ENCODE assay signal across 8 cellular contexts in genomic region chr6:34154668-34155447, GRCh38. TPM values are rescaled to one million over a fixed set of nuclear protein-coding genes. Genes with fewer than 3 reads are reported as not detected.
A peak's percentile ranks its signal among the peaks of the same experiment; 100 is the strongest.
DNase-seq lines count a peak whose midpoint lies in the region; FAIRE-seq and TF ChIP-seq lines count a peak whose summit lies in the region.

No MANE protein-coding gene starts in this region.

- no peak overlapping the region for H3K27ac Mint-ChIP-seq in Caco-2 (ENCODE audit: unreplicated experiment)

- H3K36me3 Mint-ChIP-seq in Caco-2 (ENCODE audit: insufficient read depth, unreplicated experiment), result peaks cover 6% of the 10 kb centered on the region

- H3K9me3 ChIP-seq in Caco-2 (peaks cover 6% of the 10 kb centered on the region), adipocyte (ENCODE audit: control insufficient read depth, low read length) (peaks cover 18% of the 10 kb centered on the region), small intestine (ENCODE audit: control insufficient read depth, low read depth) (no peaks in the 10 kb centered on the region)

- peaks cover 13% of the 10 kb centered on the region for H3K27me3 Mint-ChIP-seq in Caco-2 (ENCODE audit: insufficient read depth, unreplicated experiment)

- CTCF ChIA-PET in Caco-2 (lab: Charles Lee), result interaction anchor here (1.1 to 5.9 kb wide), 2 partner anchors 28 to 100 kb away, joined by 3 to 39 read pairs; no protein-coding TSS in a partner anchor

- H3K4me3 Mint-ChIP-seq in Caco-2 (ENCODE audit: unreplicated experiment), result peak overlapping the region; percentile 55

- H3K4me1 ChIP-seq in Caco-2 (peaks cover 4% of the 10 kb centered on the region; the same call in 1 of the 2 replicates), adipocyte (ENCODE audit: control insufficient read depth, insufficient read depth, low read length) (peaks cover 3% of the 10 kb centered on the region), small intestine (ENCODE audit: control insufficient read depth in 2 of 2, insufficient read depth in 1 of 2, low read depth in 1 of 2, low read length in 1 of 2) (no peaks in the 10 kb centered on the region)

- H3K27ac ChIP-seq in small intestine (ENCODE audit: low read depth in 1 of 2, low read length in 1 of 2), result no peak overlapping the region

- H3K4me1 Mint-ChIP-seq in Caco-2 (ENCODE audit: low read depth, unreplicated experiment), result no peaks in the 10 kb centered on the region

- FAIRE-seq in HTR-8/SVneo (lab: Jason Lieb, UNC) (peak; percentile 58), small intestine (lab: Jason Lieb, UNC) (no peak)

- H3K27me3 ChIP-seq in Caco-2 (replicated peaks; ENCODE audit: control insufficient read depth, insufficient read depth, low read length) (peaks cover 2% of the 10 kb centered on the region; the same call in 1 of the 2 replicates), adipocyte (replicated peaks; ENCODE audit: control insufficient read depth, insufficient read depth, low read length) (peaks cover 54% of the 10 kb centered on the region), small intestine (ENCODE audit: control insufficient read depth in 2 of 2, insufficient read depth in 2 of 2, low read length in 2 of 2) (peaks cover 0 to 15% of the 10 kb centered on the region in 2 donors)

- H3K9ac ChIP-seq in adipocyte (ENCODE audit: low read length), result no peak overlapping the region

- DNase-seq in Caco-2 (peak; percentile 55 to 81), HTR-8/SVneo (ENCODE audit: insufficient read length, low spot score) (peak; percentile 83), T follicular helper cell (ENCODE audit: low read depth) (peak; percentile 48), adipocyte (ENCODE audit: low read depth) (peak; percentile 79), hepatic stellate cell (ENCODE audit: low spot score) (peak; percentile 90), small intestine (peak; percentile 18), GF-D8 (lab: John Stamatoyannopoulos, UW) (no peak), OCI-M2 (lab: John Stamatoyannopoulos, UW; ENCODE audit: unreplicated experiment) (no peak)

- no TSS peak for BruUV-seq in Caco-2 (replicated peaks; lab: Mats Ljungman, UMichigan)

- POLR2A ChIA-PET in Caco-2 (lab: Charles Lee), result interaction anchor here (0.7 kb wide), 1 partner anchor 71 kb away, joined by 5 read pairs; no protein-coding TSS in a partner anchor

- intact Hi-C loops in Caco-2 (cut with micrococcal nuclease; ENCODE audit: unreplicated experiment), result loop anchor here (1.0 to 10.0 kb wide), 2 partner anchors 100 to 170 kb away; no protein-coding TSS in a partner anchor

- no peak overlapping the region for H3K4me3 ChIP-seq in Caco-2 (ENCODE audit: low read depth, low read length)
- no peak overlapping the region for H3K4me3 ChIP-seq in adipocyte (ENCODE audit: low read length)
- H3K4me3 ChIP-seq in small intestine (ENCODE audit: low read depth in 1 of 2, low read length in 2 of 2), result peak overlapping the region in 1 of 2 donors; percentile 17

- WGBS in small intestine, 3 donors, result 6 to 9% (median 8%) methylated on average over 51 to 61 of the region's 61 CpGs

- H3K36me3 ChIP-seq in Caco-2 (ENCODE audit: control insufficient read depth, insufficient read depth, low read length), result no peaks in the 10 kb centered on the region
- H3K36me3 ChIP-seq in adipocyte (ENCODE audit: control insufficient read depth, insufficient read depth, low read length, severe bottlenecking), result no peaks in the 10 kb centered on the region
- H3K36me3 ChIP-seq in small intestine (ENCODE audit: control insufficient read depth in 2 of 2, insufficient read depth in 2 of 2, low read length in 2 of 2), result no peaks in the 10 kb centered on the region

- H3K9me3 Mint-ChIP-seq in Caco-2 (ENCODE audit: unreplicated experiment), result no peaks in the 10 kb centered on the region

- peak; percentile 77 to 92 for TF ChIP-seq CTCF in Caco-2 (IDR thresholded peaks at IDR 0.05; ENCODE audit: insufficient read depth in 1 of 2, low read depth in 1 of 2, low read length in 1 of 2, severe bottlenecking in 1 of 2, unreplicated experiment in 1 of 2)

RNA-seq across cellular contexts. Expression of gene GRM4, which starts 9.0 kb away (rescaled TPM):
- total RNA-seq in Caco-2 (2022), result 0.09 TPM in 1 of 2 replicates, not detected in the other
- under 1 TPM in 1 of 3 donors, not detected in 2; 0.09 TPM for polyA plus RNA-seq in small intestine

Comparison
In these comparisons a context has a peak if more than half of its experiments do, and no peak if none do; other contexts are left out.
1. DNase-seq: peak in Caco-2 (2 of 2), HTR-8/SVneo (single experiment), T follicular helper cell (single experiment), adipocyte (single experiment), hepatic stellate cell (single experiment) and small intestine (single experiment); none in GF-D8 (single experiment) and OCI-M2 (single experiment).